ENCODE assay signal across 20 cellular contexts in genomic region chr12:70756791-70757190, GRCh38.
DNase-seq lines count a peak whose midpoint lies in the region; ATAC-seq and TF ChIP-seq lines count a peak whose summit lies in the region.
"Had no signal": no experiment of that assay in that cellular context is flagged by ENCODE, and none has a peak within 500 bp of the region (broad histone marks: within the 10 kb centered on the region; RNA-seq: fewer than 3 reads in every experiment).

No MANE protein-coding gene starts in this region.

- in situ Hi-C loops in KBM-7 (cut with MboI; ENCODE audit: low pct_unique_long_range_greater_than_20kb, low sequenced_read_pairs): no loop called here

- CTCF ChIA-PET in Caco-2 (lab: Charles Lee): interaction anchor here (0.8 to 1.1 kb wide), 3 partner anchors 23 to 258 kb away, joined by 3 to 4 read pairs (median 4); no protein-coding TSS in a partner anchor

- intact Hi-C loops in Caco-2 (cut with micrococcal nuclease; ENCODE audit: unreplicated experiment): loop anchor here (1.0 to 5.0 kb wide), 3 partner anchors 38 to 84 kb away; no protein-coding TSS in a partner anchor
- intact Hi-C loops in left colon (cut with DNase I, micrococcal nuclease): no loop called here

- no peak overlapping the region for H3K9ac ChIP-seq in HUES48 (ENCODE audit: low read depth, low read length)

- DNase-seq in Caco-2: no peak
- peak; percentile 93 for DNase-seq in NCI-H748 (lab: John Stamatoyannopoulos, UW; ENCODE audit: unreplicated experiment)
- DNase-seq in left colon: no peak
- no peak for DNase-seq in middle frontal gyrus (ENCODE audit: extremely low spot score, low spot score)
- no peak for DNase-seq in anterior cingulate cortex (lab: John Stamatoyannopoulos, UW)
- no peak for DNase-seq in KBM-7
- DNase-seq: activated CD4-positive, alpha-beta T cell treated with anti-CD3 and anti-CD28 coated beads for 1 hour; activated CD8-positive, alpha-beta memory T cell treated with anti-CD3 and anti-CD28 coated beads, Interleukin-2, amount 10 ng/mL, durations not matched to agents 7 days and 5 days; activated naive CD8-positive, alpha-beta T cell treated with anti-CD3 and anti-CD28 coated beads, Interleukin-2, amount 50 U/mL, for 24 hours; DMS79; NCI-H2227 treated with DMSO at 0.1 percent for 48 hours; stimulated activated naive CD4-positive, alpha-beta T cell; thyroid gland had no signal

- H3K4me3 Mint-ChIP-seq in Caco-2 (ENCODE audit: unreplicated experiment): no peak overlapping the region
- H3K4me3 Mint-ChIP-seq: activated CD8-positive, alpha-beta memory T cell treated with anti-CD3 and anti-CD28 coated beads, Interleukin-2, amount 10 ng/mL, durations not matched to agents 7 days and 5 days; activated naive CD8-positive, alpha-beta T cell treated with anti-CD3 and anti-CD28 coated beads, Interleukin-2, amount 50 U/mL, for 24 hours; B cell had no signal

- no peaks in the 10 kb centered on the region for H3K27me3 Mint-ChIP-seq in Caco-2 (ENCODE audit: insufficient read depth, unreplicated experiment)

- BruUV-seq in Caco-2 (replicated peaks; lab: Mats Ljungman, UMichigan): no TSS peak

- peaks cover 6% of the 10 kb centered on the region for H3K4me1 Mint-ChIP-seq in Caco-2 (ENCODE audit: low read depth, unreplicated experiment)
- H3K4me1 Mint-ChIP-seq: activated naive CD8-positive, alpha-beta T cell treated with anti-CD3 and anti-CD28 coated beads, Interleukin-2, amount 50 U/mL, for 24 hours; B cell had no signal

- no peak for TF ChIP-seq CTCF in Caco-2 (IDR thresholded peaks at IDR 0.05; ENCODE audit: insufficient read depth in 1 of 2, low read depth in 1 of 2, low read length in 1 of 2, severe bottlenecking in 1 of 2, unreplicated experiment in 1 of 2)

- H3K36me3 Mint-ChIP-seq in Caco-2 (ENCODE audit: insufficient read depth, unreplicated experiment): no peaks in the 10 kb centered on the region
- H3K36me3 Mint-ChIP-seq: activated CD8-positive, alpha-beta memory T cell treated with anti-CD3 and anti-CD28 coated beads, Interleukin-2, amount 10 ng/mL, durations not matched to agents 7 days and 5 days had no signal

- H3K4me3 ChIP-seq in Caco-2 (ENCODE audit: low read depth, low read length): no peak overlapping the region
- no peak overlapping the region for H3K4me3 ChIP-seq in HUES48 (ENCODE audit: low read depth, low read length)
- H3K4me3 ChIP-seq: cardiac muscle cell, SJSA1, thyroid gland had no signal

- peaks cover 28% of the 10 kb centered on the region for H3K4me1 ChIP-seq in Caco-2
- peaks cover 46% of the 10 kb centered on the region for H3K4me1 ChIP-seq in HUES48 (ENCODE audit: control insufficient read depth, insufficient read depth, low read length)
- H3K4me1 ChIP-seq: SJSA1, thyroid gland had no signal

- no peaks in the 10 kb centered on the region for H3K9me3 Mint-ChIP-seq in Caco-2 (ENCODE audit: unreplicated experiment)
- H3K9me3 Mint-ChIP-seq: activated naive CD8-positive, alpha-beta T cell treated with anti-CD3 and anti-CD28 coated beads, Interleukin-2, amount 50 U/mL, for 24 hours; activated T-helper 2 cell treated with anti-CD3 and anti-CD28 coated beads, Interferon-gamma antibody, Interleukin-2, Interleukin-4, amounts not matched to agents 10 μg/mL and 5 μg/mL and 100 μg/mL, durations not matched to agents 14 hours and 24 hours and 36 hours had no signal

- H3K27ac ChIP-seq in HUES48 (ENCODE audit: low read depth, low read length): peak overlapping the region; percentile 16
- H3K27ac ChIP-seq: cardiac muscle cell, SJSA1, thyroid gland had no signal

- H3K27ac Mint-ChIP-seq in Caco-2 (ENCODE audit: unreplicated experiment): peak overlapping the region; percentile 39
- H3K27ac Mint-ChIP-seq: activated CD8-positive, alpha-beta memory T cell treated with anti-CD3 and anti-CD28 coated beads, Interleukin-2, amount 10 ng/mL, durations not matched to agents 7 days and 5 days; activated naive CD8-positive, alpha-beta T cell treated with anti-CD3 and anti-CD28 coated beads, Interleukin-2, amount 50 U/mL, for 24 hours; activated T-helper 2 cell treated with anti-CD3 and anti-CD28 coated beads, Interferon-gamma antibody, Interleukin-2, Interleukin-4, amounts not matched to agents 10 μg/mL and 5 μg/mL and 100 μg/mL, durations not matched to agents 14 hours and 24 hours and 36 hours; B cell had no signal

- POLR2A ChIA-PET in Caco-2 (lab: Charles Lee): no interaction called here

- no peaks in the 10 kb centered on the region for H3K9me3 ChIP-seq in Caco-2
- H3K9me3 ChIP-seq in HUES48 (ENCODE audit: control insufficient read depth, insufficient read depth, low read length): no peaks in the 10 kb centered on the region
- H3K9me3 ChIP-seq: SJSA1, thyroid gland had no signal

- ATAC-seq in left colon (peak; percentile 40), HG03469 (IDR thresholded peaks at IDR 0.05; ENCODE audit: unreplicated experiment) (no peak)
- ATAC-seq: activated CD8-positive, alpha-beta memory T cell treated with anti-CD3 and anti-CD28 coated beads, Interleukin-2, amount 10 ng/mL, durations not matched to agents 7 days and 5 days; activated naive CD8-positive, alpha-beta T cell treated with anti-CD3 and anti-CD28 coated beads, Interleukin-2, amount 50 U/mL, for 24 hours; left lobe of liver had no signal

- H3K27me3 ChIP-seq in Caco-2 (replicated peaks; ENCODE audit: control insufficient read depth, insufficient read depth, low read length) (no peaks in the 10 kb centered on the region), HUES48 (ENCODE audit: control insufficient read depth, insufficient read depth, low read length) (no peaks in the 10 kb centered on the region)
- H3K27me3 ChIP-seq: cardiac muscle cell, SJSA1, thyroid gland had no signal

- no peaks in the 10 kb centered on the region for H3K36me3 ChIP-seq in Caco-2 (ENCODE audit: control insufficient read depth, insufficient read depth, low read length)
- no peaks in the 10 kb centered on the region for H3K36me3 ChIP-seq in HUES48 (ENCODE audit: control insufficient read depth, insufficient read depth, low read length)
- H3K36me3 ChIP-seq: cardiac muscle cell, SJSA1, thyroid gland had no signal
